In the genomic region with DNA sequence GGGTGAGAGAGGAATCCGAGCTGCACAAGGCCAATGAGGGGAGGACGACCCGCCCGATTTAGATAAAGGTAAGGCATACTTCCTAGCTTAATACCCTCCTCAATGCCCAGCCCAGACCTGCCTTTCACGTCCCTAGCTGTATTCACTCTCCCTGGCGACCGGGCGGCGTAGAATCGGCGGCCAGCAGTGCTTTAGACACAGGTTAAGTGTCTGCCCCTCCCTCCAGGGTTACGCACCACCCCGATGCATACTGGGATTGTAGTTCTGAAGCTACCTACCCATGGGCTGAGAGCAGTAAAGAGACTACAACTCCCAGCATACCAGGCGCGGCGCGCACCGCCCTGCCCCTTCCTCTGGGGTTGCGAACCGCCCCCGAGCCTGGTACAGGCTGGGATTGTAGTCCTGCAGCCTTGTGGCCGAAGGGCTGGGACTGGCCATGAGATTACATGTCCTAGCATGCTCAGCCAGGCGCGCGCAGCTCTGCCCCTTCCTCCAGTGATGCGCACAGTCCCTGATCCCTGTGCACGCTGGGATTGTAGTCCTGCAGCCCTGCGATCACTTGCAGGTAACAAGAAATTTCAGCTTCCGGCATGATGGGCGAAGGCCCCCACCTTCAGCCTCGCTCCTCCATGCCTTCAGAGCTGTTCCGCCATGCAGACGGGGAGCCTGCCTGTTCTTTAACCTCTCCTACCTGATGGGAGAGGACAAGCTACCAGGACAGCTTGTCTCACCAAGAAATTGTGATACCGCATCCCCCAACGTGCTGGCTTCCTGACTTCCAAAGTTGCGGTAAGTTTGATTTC, we compare ENCODE assay signal across 8 cellular contexts. TPM values are rescaled to one million over a fixed set of nuclear protein-coding genes. Genes with fewer than 3 reads are reported as not detected.
A peak's percentile ranks its signal among the peaks of the same experiment; 100 is the strongest.
DNase-seq lines count a peak whose midpoint lies in the region; ATAC-seq, FAIRE-seq and TF ChIP-seq lines count a peak whose summit lies in the region.

No MANE protein-coding gene starts in this region.

- peak; percentile 97 for ATAC-seq in HG02973 (IDR thresholded peaks at IDR 0.05; ENCODE audit: unreplicated experiment)

- peaks cover 29% of the 10 kb centered on the region for H3K4me1 ChIP-seq in vagina

- in situ Hi-C loops in astrocyte of the cerebellum (cut with HindIII; ENCODE audit: low sequenced_read_pairs) = no loop called here

- peak overlapping the region; percentile 69 for H3K27ac ChIP-seq in vagina

- intact Hi-C loops in vagina (cut with DNase I) = no loop called here

- DNase-seq in GM18507 (ENCODE audit: extremely low spot score, insufficient read length, low read depth) (peak; percentile 81), NCI-H1930 (lab: John Stamatoyannopoulos, UW) (peak; percentile 89), T-helper 22 cell (ENCODE audit: low read depth) (peak; percentile 84), astrocyte of the cerebellum (ENCODE audit: low read depth) (peak; percentile 96), hepatic stellate cell (ENCODE audit: low spot score) (peak; percentile 93), putamen (ENCODE audit: low spot score) (peak; percentile 99), vagina (ENCODE audit: extremely low spot score in 2 of 2) (peak; percentile 98 to 99)

- H3K4me3 ChIP-seq in astrocyte of the cerebellum (ENCODE audit: low read depth, low read length) (peak overlapping the region; percentile 84), vagina (peak overlapping the region; percentile 59 to 84)

- H3K36me3 ChIP-seq in vagina = no peaks in the 10 kb centered on the region

- H3K27me3 ChIP-seq in vagina = no peaks in the 10 kb centered on the region

- TF ChIP-seq CTCF in astrocyte of the cerebellum (IDR thresholded peaks at IDR 0.05; ENCODE audit: low read depth, low read length, missing control alignments) (no peak), vagina (IDR thresholded peaks at IDR 0.05) (no peak)

- peak; percentile 99 for FAIRE-seq in GM18507 (lab: Jason Lieb, UNC)

- no peak for TF ChIP-seq POLR2A in vagina (IDR thresholded peaks at IDR 0.05)

- H3K9me3 ChIP-seq in vagina = no peaks in the 10 kb centered on the region

RNA-seq across cellular contexts. Expression of gene ZNF14, which starts 43.5 kb away (rescaled TPM):
- total RNA-seq in vagina = 5.4 TPM

RNA-seq across cellular contexts. Expression of gene ZNF506, which starts 45.1 kb away (rescaled TPM):
- total RNA-seq in vagina = 33.6 TPM

Comparison
In these comparisons a context has a peak if more than half of its experiments do, and no peak if none do; other contexts are left out.
1. Peak in every context shown above with its lines: DNase-seq, ATAC-seq, H3K4me3 ChIP-seq and H3K27ac ChIP-seq.